ENCODE assay signal across 10 cellular contexts in genomic region chr4:184573701-184574100, GRCh38.
"Had no signal": no experiment of that assay in that cellular context is flagged by ENCODE, and none has a peak within 500 bp of the region (broad histone marks: within the 10 kb centered on the region; RNA-seq: fewer than 3 reads in every experiment).

No MANE protein-coding gene starts in this region.

- H3K36me3 Mint-ChIP-seq: naive B cell had no signal

- ATAC-seq: body of pancreas, left colon had no signal

- H3K27ac Mint-ChIP-seq: dendritic cell treated with granulocyte-macrophage colony-stimulating factor and Interleukin-4, amounts not matched to agents 40 ng/mL and 50 ng/mL, for 4 days; naive B cell had no signal

- DNase-seq: activated effector memory CD4-positive, alpha-beta T cell treated with anti-CD3 and anti-CD28 coated beads, Interleukin-2, amount 50 U/mL, for 16 hours; amniotic stem cell; body of pancreas; left colon; naive B cell; posterior cingulate gyrus; tibial artery; uterus had no signal

- H3K27me3 Mint-ChIP-seq: central memory CD8-positive, alpha-beta T cell; dendritic cell treated with granulocyte-macrophage colony-stimulating factor and Interleukin-4, amounts not matched to agents 40 ng/mL and 50 ng/mL, for 4 days; naive B cell had no signal

- H3K4me3 Mint-ChIP-seq: central memory CD8-positive, alpha-beta T cell; dendritic cell treated with granulocyte-macrophage colony-stimulating factor and Interleukin-4, amounts not matched to agents 40 ng/mL and 50 ng/mL, for 4 days had no signal

- H3K9me3 Mint-ChIP-seq: central memory CD8-positive, alpha-beta T cell; dendritic cell treated with granulocyte-macrophage colony-stimulating factor and Interleukin-4, amounts not matched to agents 40 ng/mL and 50 ng/mL, for 4 days had no signal

- H3K4me1 Mint-ChIP-seq: central memory CD8-positive, alpha-beta T cell; naive B cell had no signal
